8 cellular contexts compared by ENCODE assay signal in the genomic region with DNA sequence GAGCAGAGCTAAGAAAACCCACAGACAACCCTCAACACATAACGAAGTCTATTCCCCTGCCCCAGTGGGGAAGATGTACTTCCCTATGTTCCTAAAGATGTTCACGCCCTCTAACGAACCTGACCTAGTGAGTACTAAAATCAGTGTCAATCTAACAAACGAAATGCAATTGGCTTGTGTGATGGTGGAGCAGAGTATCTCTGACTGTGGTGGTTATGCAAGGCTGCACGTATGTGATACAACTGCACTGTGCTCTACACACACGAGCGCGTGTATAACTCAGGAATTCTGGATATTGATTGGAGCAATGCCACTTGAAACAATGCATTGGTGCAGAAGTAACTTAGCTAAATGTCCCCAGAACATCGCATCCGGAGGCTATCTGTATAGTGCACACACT. TPM values are rescaled to one million over a fixed set of nuclear protein-coding genes. Genes with fewer than 3 reads are reported as not detected.
DNase-seq lines count a peak whose midpoint lies in the region; ATAC-seq lines count a peak whose summit lies in the region.

No MANE protein-coding gene starts in this region.

- peak overlapping the region; percentile 24 to 72 for H3K9ac ChIP-seq in stomach smooth muscle (ENCODE audit: low read length in 2 of 2)

- peaks cover 35% of the 10 kb centered on the region for H3K4me1 Mint-ChIP-seq in activated T-helper 2 cell treated with anti-CD3 and anti-CD28 coated beads, Interferon-gamma antibody, Interleukin-2, Interleukin-4, amounts not matched to agents 10 μg/mL and 5 μg/mL and 100 μg/mL, durations not matched to agents 14 hours and 24 hours and 36 hours (ENCODE audit: low read depth)

- peak overlapping the region; percentile 91 for H3K4me3 Mint-ChIP-seq in activated T-helper 2 cell treated with anti-CD3 and anti-CD28 coated beads, Interferon-gamma antibody, Interleukin-2, Interleukin-4, amounts not matched to agents 10 μg/mL and 5 μg/mL and 100 μg/mL, durations not matched to agents 14 hours and 24 hours and 36 hours (ENCODE audit: low read depth)

- H3K36me3 ChIP-seq in stomach smooth muscle (ENCODE audit: control insufficient read depth in 2 of 2, insufficient read depth in 2 of 2, low read length in 2 of 2): peaks cover 15 to 16% of the 10 kb centered on the region in 2 donors

- H3K27me3 ChIP-seq in stomach smooth muscle (ENCODE audit: control insufficient read depth in 1 of 2, insufficient read depth in 2 of 2, low read length in 2 of 2): no peaks in the 10 kb centered on the region

- H3K9me3 Mint-ChIP-seq in activated T-helper 2 cell treated with anti-CD3 and anti-CD28 coated beads, Interferon-gamma antibody, Interleukin-2, Interleukin-4, amounts not matched to agents 10 μg/mL and 5 μg/mL and 100 μg/mL, durations not matched to agents 14 hours and 24 hours and 36 hours: no peaks in the 10 kb centered on the region

- peaks cover 59% of the 10 kb centered on the region for H3K36me3 Mint-ChIP-seq in activated T-helper 2 cell treated with anti-CD3 and anti-CD28 coated beads, Interferon-gamma antibody, Interleukin-2, Interleukin-4, amounts not matched to agents 10 μg/mL and 5 μg/mL and 100 μg/mL, durations not matched to agents 14 hours and 24 hours and 36 hours (ENCODE audit: low read depth)

- H3K4me3 ChIP-seq in stomach smooth muscle (ENCODE audit: low read length in 2 of 2): peak overlapping the region; percentile 59 to 87

- peak; percentile 39 for DNase-seq in cardiac septum (ENCODE audit: low spot score)
- no peak for DNase-seq in Right ventricle myocardium superior
- no peak for DNase-seq in activated T-helper 2 cell treated with anti-CD3 and anti-CD28 coated beads, Interferon-gamma antibody, Interleukin-2, Interleukin-4, amounts not matched to agents 10 μg/mL and 5 μg/mL and 100 μg/mL, durations not matched to agents 14 hours and 24 hours and 36 hours (ENCODE audit: low spot score)
- DNase-seq in inferior parietal cortex (ENCODE audit: extremely low spot score): peak; percentile 21
- DNase-seq in cerebellum (ENCODE audit: low spot score): no peak

- H3K27me3 Mint-ChIP-seq in activated T-helper 2 cell treated with anti-CD3 and anti-CD28 coated beads, Interferon-gamma antibody, Interleukin-2, Interleukin-4, amounts not matched to agents 10 μg/mL and 5 μg/mL and 100 μg/mL, durations not matched to agents 14 hours and 24 hours and 36 hours (ENCODE audit: low read depth): no peaks in the 10 kb centered on the region

- intact Hi-C loops in cardiac septum (cut with DNase I) (no loop called here), Right ventricle myocardium superior (cut with DNase I) (loop anchor here (5.0 kb wide), 1 partner anchor 76 kb away; a partner anchor contains a TSS)
- intact Hi-C loops in activated T-helper 2 cell treated with anti-CD3 and anti-CD28 coated beads, Interferon-gamma antibody, Interleukin-2, Interleukin-4, amounts not matched to agents 10 μg/mL and 5 μg/mL and 100 μg/mL, durations not matched to agents 14 hours and 24 hours and 36 hours (cut with micrococcal nuclease): loop anchor here (5.0 kb wide), 1 partner anchor 76 kb away; a partner anchor contains a TSS

- no peaks in the 10 kb centered on the region for H3K9me3 ChIP-seq in stomach smooth muscle (ENCODE audit: control insufficient read depth in 2 of 2, low read length in 2 of 2)

- H3K4me1 ChIP-seq in stomach smooth muscle (ENCODE audit: control insufficient read depth, insufficient read depth, low read length): peaks cover 31% of the 10 kb centered on the region

- H3K27ac ChIP-seq in stomach smooth muscle (ENCODE audit: low read length): peak overlapping the region; percentile 3

- peak overlapping the region; percentile 73 for H3K27ac Mint-ChIP-seq in activated T-helper 2 cell treated with anti-CD3 and anti-CD28 coated beads, Interferon-gamma antibody, Interleukin-2, Interleukin-4, amounts not matched to agents 10 μg/mL and 5 μg/mL and 100 μg/mL, durations not matched to agents 14 hours and 24 hours and 36 hours

- ATAC-seq in Right ventricle myocardium superior (ENCODE audit: poor library complexity) (no peak), HG03565 (IDR thresholded peaks at IDR 0.05; ENCODE audit: unreplicated experiment) (no peak), GM21381 (IDR thresholded peaks at IDR 0.05; ENCODE audit: unreplicated experiment) (no peak)

RNA-seq across cellular contexts. Expression of a gene that starts 1.3 kb away (rescaled TPM):
- total RNA-seq in cardiac septum (3.9 TPM), Right ventricle myocardium superior (2.4 TPM), cerebellum (15.9 TPM)
- 10.4 and 11.6 TPM in 2 replicates for total RNA-seq in activated T-helper 2 cell treated with anti-CD3 and anti-CD28 coated beads, Interferon-gamma antibody, Interleukin-2, Interleukin-4, amounts not matched to agents 10 μg/mL and 5 μg/mL and 100 μg/mL, durations not matched to agents 14 hours and 24 hours and 36 hours

RNA-seq across cellular contexts. Expression of a gene that starts 1.7 kb away (rescaled TPM):
- total RNA-seq in cardiac septum (73.8 TPM), Right ventricle myocardium superior (83.0 TPM), cerebellum (46.7 TPM)
- 57.2 and 58.0 TPM in 2 replicates for total RNA-seq in activated T-helper 2 cell treated with anti-CD3 and anti-CD28 coated beads, Interferon-gamma antibody, Interleukin-2, Interleukin-4, amounts not matched to agents 10 μg/mL and 5 μg/mL and 100 μg/mL, durations not matched to agents 14 hours and 24 hours and 36 hours

Comparison
In these comparisons a context has a peak if more than half of its experiments do, and no peak if none do; other contexts are left out.
1. DNase-seq: peak in cardiac septum (single experiment) and inferior parietal cortex (single experiment); none in Right ventricle myocardium superior (single experiment), activated T-helper 2 cell treated with anti-CD3 and anti-CD28 coated beads, Interferon-gamma antibody, Interleukin-2, Interleukin-4, amounts not matched to agents 10 μg/mL and 5 μg/mL and 100 μg/mL, durations not matched to agents 14 hours and 24 hours and 36 hours (single experiment) and cerebellum (single experiment).